ENCODE assay signal across 16 cellular contexts in the genomic region with DNA sequence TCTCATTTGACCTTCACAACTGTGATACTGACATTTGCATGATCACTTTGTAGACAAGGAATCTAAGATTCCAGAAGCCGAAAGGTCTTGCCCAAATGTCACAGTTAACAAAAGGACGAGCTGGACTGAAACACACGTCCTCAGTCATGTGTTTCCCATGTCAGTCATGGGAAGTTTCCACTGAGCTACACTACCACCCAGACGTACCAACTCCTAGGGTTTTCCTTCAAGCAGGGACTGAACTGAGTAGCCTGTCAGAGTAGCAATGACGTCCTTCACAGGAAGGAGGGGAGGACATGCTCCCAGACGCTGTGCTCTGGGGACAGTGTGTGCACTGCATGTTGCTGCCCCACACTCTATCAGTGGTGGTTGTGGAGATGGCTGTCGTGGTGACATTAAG.
"Had no signal": no experiment of that assay in that cellular context is flagged by ENCODE, and none has a peak within 500 bp of the region (broad histone marks: within the 10 kb centered on the region; RNA-seq: fewer than 3 reads in every experiment).

No MANE protein-coding gene starts in this region.

- H3K9me3 Mint-ChIP-seq: dendritic cell treated with granulocyte-macrophage colony-stimulating factor and Interleukin-4, amounts not matched to agents 40 ng/mL and 50 ng/mL, for 4 days had no signal

- H3K36me3 ChIP-seq: gastrocnemius medialis, heart right ventricle, neutrophil, right atrium auricular region, sigmoid colon, tibial artery, upper lobe of left lung, uterus had no signal

- H3K27ac Mint-ChIP-seq: dendritic cell treated with granulocyte-macrophage colony-stimulating factor and Interleukin-4, amounts not matched to agents 40 ng/mL and 50 ng/mL, for 4 days; naive thymus-derived CD8-positive, alpha-beta T cell had no signal

- H3K27me3 Mint-ChIP-seq: dendritic cell treated with granulocyte-macrophage colony-stimulating factor and Interleukin-4, amounts not matched to agents 40 ng/mL and 50 ng/mL, for 4 days; naive thymus-derived CD8-positive, alpha-beta T cell had no signal

- H3K4me1 ChIP-seq: gastrocnemius medialis, heart right ventricle, right atrium auricular region, sigmoid colon, tibial artery, upper lobe of left lung, uterus had no signal

- H3K27me3 ChIP-seq: gastrocnemius medialis, heart right ventricle, neutrophil, right atrium auricular region, sigmoid colon, tibial artery, upper lobe of left lung, uterus had no signal

- H3K27ac ChIP-seq: gastrocnemius medialis, heart right ventricle, neutrophil, right atrium auricular region, sigmoid colon, skin epidermis, tibial artery, upper lobe of left lung, uterus had no signal

- H3K36me3 Mint-ChIP-seq: naive thymus-derived CD8-positive, alpha-beta T cell had no signal

- DNase-seq: gastrocnemius medialis; heart right ventricle; hypothalamus; mucosa of descending colon; naive thymus-derived CD8-positive, alpha-beta T cell; sigmoid colon; stimulated activated CD4-positive, alpha-beta T cell treated with anti-CD3 and anti-CD28 coated beads, Interleukin-12 subunit alpha, Interleukin-12 subunit beta, amount 100 ng/mL, for 4 hours; stimulated activated naive CD4-positive, alpha-beta T cell treated with Interleukin-2 at 50 U/mL for 16 hours; tibial artery; upper lobe of left lung; uterus had no signal

- H3K9me3 ChIP-seq: gastrocnemius medialis, heart right ventricle, mucosa of descending colon, neutrophil, right atrium auricular region, sigmoid colon, tibial artery, upper lobe of left lung, uterus had no signal

- H3K4me3 Mint-ChIP-seq: dendritic cell treated with granulocyte-macrophage colony-stimulating factor and Interleukin-4, amounts not matched to agents 40 ng/mL and 50 ng/mL, for 4 days; naive thymus-derived CD8-positive, alpha-beta T cell had no signal

- H3K4me3 ChIP-seq: gastrocnemius medialis, heart right ventricle, mucosa of descending colon, right atrium auricular region, sigmoid colon, skin epidermis, tibial artery, upper lobe of left lung, uterus had no signal

- ATAC-seq: gastrocnemius medialis; left lobe of liver; mucosa of descending colon; naive thymus-derived CD8-positive, alpha-beta T cell had no signal
